In genomic region chr3:188160751-188161150, GRCh38 we compare ENCODE assay signal across 2 cellular contexts.
TF ChIP-seq lines count a peak whose summit lies in the region.

No MANE protein-coding gene starts in this region.

TF ChIP-seq in SK-N-SH treated with all-trans-retinoic acid at 6 μM for 48 hours, 23 proteins besides CTCF, POLR2A, EP300 and RAD21 (continued from another document):
- TF ChIP-seq POU6F1 (CRISPR knock-in tag; IDR thresholded peaks at IDR 0.05; ENCODE audit: borderline replicate concordance, low read depth) (no peak), ZNF8 (CRISPR knock-in tag; IDR thresholded peaks at IDR 0.05) (no peak)

TF ChIP-seq in SK-N-SH, 30 proteins besides CTCF, POLR2A, EP300 and RAD21 (continued from another document):
- TF ChIP-seq ELF1 (IDR thresholded peaks at IDR 0.05), result no peak
- TF ChIP-seq FOXM1 (IDR thresholded peaks at IDR 0.05; ENCODE audit: low read depth), result no peak
- no peak for TF ChIP-seq TAF1 (IDR thresholded peaks at IDR 0.05; ENCODE audit: borderline replicate concordance, low read depth, low read length)
- TF ChIP-seq POLR2AphosphoS5 (IDR thresholded peaks at IDR 0.05; ENCODE audit: low read depth, low read length), result no peak
- no peak for TF ChIP-seq FOSL2 (IDR thresholded peaks at IDR 0.05; ENCODE audit: borderline replicate concordance, low read depth)
- TF ChIP-seq SMC3 (IDR thresholded peaks at IDR 0.05; ENCODE audit: low read depth, low read length), result no peak
